17 cellular contexts compared by ENCODE assay signal in genomic region chr2:127142663-127143630, GRCh38. TPM values are rescaled to one million over a fixed set of nuclear protein-coding genes. Genes with fewer than 3 reads are reported as not detected.
DNase-seq lines count a peak whose midpoint lies in the region; ATAC-seq lines count a peak whose summit lies in the region.
"Had no signal": no experiment of that assay in that cellular context is flagged by ENCODE, and none has a peak within 500 bp of the region (broad histone marks: within the 10 kb centered on the region; RNA-seq: fewer than 3 reads in every experiment).

No MANE protein-coding gene starts in this region.

- no peaks in the 10 kb centered on the region for H3K9me3 Mint-ChIP-seq in dendritic cell treated with granulocyte-macrophage colony-stimulating factor and Interleukin-4, amounts not matched to agents 40 ng/mL and 50 ng/mL, for 4 days
- H3K9me3 Mint-ChIP-seq in activated T-helper 2 cell treated with anti-CD3 and anti-CD28 coated beads, Interferon-gamma antibody, Interleukin-2, Interleukin-4, amounts not matched to agents 10 μg/mL and 5 μg/mL and 100 μg/mL, durations not matched to agents 14 hours and 24 hours and 36 hours = no peaks in the 10 kb centered on the region
- H3K9me3 Mint-ChIP-seq in naive thymus-derived CD8-positive, alpha-beta T cell = no peaks in the 10 kb centered on the region

- intact Hi-C loops in dendritic cell treated with granulocyte-macrophage colony-stimulating factor and Interleukin-4, amounts not matched to agents 40 ng/mL and 50 ng/mL, for 4 days (cut with micrococcal nuclease) = no loop called here
- intact Hi-C loops in activated T-helper 2 cell treated with anti-CD3 and anti-CD28 coated beads, Interferon-gamma antibody, Interleukin-2, Interleukin-4, amounts not matched to agents 10 μg/mL and 5 μg/mL and 100 μg/mL, durations not matched to agents 14 hours and 24 hours and 36 hours (cut with micrococcal nuclease) = no loop called here

- peak; percentile 32 for DNase-seq in NCI-H82 (lab: John Stamatoyannopoulos, UW)
- no peak for DNase-seq in NCI-H82 treated with DMSO at 0.1 percent for 48 hours (lab: John Stamatoyannopoulos, UW; ENCODE audit: unreplicated experiment)
- peak; percentile 56 for DNase-seq in midbrain (lab: John Stamatoyannopoulos, UW)
- DNase-seq in NCI-H2171 (lab: John Stamatoyannopoulos, UW) = no peak
- DNase-seq in activated T-helper 2 cell treated with anti-CD3 and anti-CD28 coated beads, Interferon-gamma antibody, Interleukin-2, Interleukin-4, amounts not matched to agents 10 μg/mL and 5 μg/mL and 100 μg/mL, durations not matched to agents 14 hours and 24 hours and 36 hours (ENCODE audit: low spot score) = no peak
- no peak for DNase-seq in naive thymus-derived CD8-positive, alpha-beta T cell
- DNase-seq: activated CD8-positive, alpha-beta memory T cell treated with anti-CD3 and anti-CD28 coated beads, Interleukin-2, amount 10 ng/mL, durations not matched to agents 7 days and 5 days; Calu3; NCI-H1694; NCI-H524 treated with DMSO at 0.1 percent for 48 hours; sigmoid colon; T1000; thyroid gland had no signal

- H3K4me3 Mint-ChIP-seq in dendritic cell treated with granulocyte-macrophage colony-stimulating factor and Interleukin-4, amounts not matched to agents 40 ng/mL and 50 ng/mL, for 4 days = no peak overlapping the region
- H3K4me3 Mint-ChIP-seq in activated T-helper 2 cell treated with anti-CD3 and anti-CD28 coated beads, Interferon-gamma antibody, Interleukin-2, Interleukin-4, amounts not matched to agents 10 μg/mL and 5 μg/mL and 100 μg/mL, durations not matched to agents 14 hours and 24 hours and 36 hours (ENCODE audit: low read depth) = no peak overlapping the region
- no peak overlapping the region for H3K4me3 Mint-ChIP-seq in naive thymus-derived CD8-positive, alpha-beta T cell
- H3K4me3 Mint-ChIP-seq: activated CD8-positive, alpha-beta memory T cell treated with anti-CD3 and anti-CD28 coated beads, Interleukin-2, amount 10 ng/mL, durations not matched to agents 7 days and 5 days had no signal

- peak overlapping the region; percentile 91 for H3K27ac ChIP-seq in temporal lobe (ENCODE audit: low read depth, low read length)
- H3K27ac ChIP-seq: KMS-11, thyroid gland had no signal

- POLR2A ChIA-PET in naive thymus-derived CD8-positive, alpha-beta T cell (lab: Charles Lee) = no interaction called here

- H3K4me1 Mint-ChIP-seq in dendritic cell treated with granulocyte-macrophage colony-stimulating factor and Interleukin-4, amounts not matched to agents 40 ng/mL and 50 ng/mL, for 4 days (ENCODE audit: low read depth) = peaks cover 58% of the 10 kb centered on the region
- H3K4me1 Mint-ChIP-seq in activated T-helper 2 cell treated with anti-CD3 and anti-CD28 coated beads, Interferon-gamma antibody, Interleukin-2, Interleukin-4, amounts not matched to agents 10 μg/mL and 5 μg/mL and 100 μg/mL, durations not matched to agents 14 hours and 24 hours and 36 hours (ENCODE audit: low read depth) = peaks cover 3% of the 10 kb centered on the region
- peaks cover 0 to 5% (median 2%) of the 10 kb centered on the region in 4 donors for H3K4me1 Mint-ChIP-seq in naive thymus-derived CD8-positive, alpha-beta T cell
- H3K4me1 Mint-ChIP-seq: activated CD8-positive, alpha-beta memory T cell treated with anti-CD3 and anti-CD28 coated beads, Interleukin-2, amount 10 ng/mL, durations not matched to agents 7 days and 5 days had no signal

- ATAC-seq in naive thymus-derived CD8-positive, alpha-beta T cell = no peak
- ATAC-seq: activated CD8-positive, alpha-beta memory T cell treated with anti-CD3 and anti-CD28 coated beads, Interleukin-2, amount 10 ng/mL, durations not matched to agents 7 days and 5 days; activated naive CD4-positive, alpha-beta T cell treated with anti-CD3 and anti-CD28 coated beads, Interleukin-2, amount 50 U/mL, for 72 hours had no signal

- H3K27ac Mint-ChIP-seq in dendritic cell treated with granulocyte-macrophage colony-stimulating factor and Interleukin-4, amounts not matched to agents 40 ng/mL and 50 ng/mL, for 4 days = peak overlapping the region; percentile 71
- H3K27ac Mint-ChIP-seq in activated T-helper 2 cell treated with anti-CD3 and anti-CD28 coated beads, Interferon-gamma antibody, Interleukin-2, Interleukin-4, amounts not matched to agents 10 μg/mL and 5 μg/mL and 100 μg/mL, durations not matched to agents 14 hours and 24 hours and 36 hours = no peak overlapping the region
- H3K27ac Mint-ChIP-seq in naive thymus-derived CD8-positive, alpha-beta T cell = no peak overlapping the region
- H3K27ac Mint-ChIP-seq: activated CD8-positive, alpha-beta memory T cell treated with anti-CD3 and anti-CD28 coated beads, Interleukin-2, amount 10 ng/mL, durations not matched to agents 7 days and 5 days; activated naive CD4-positive, alpha-beta T cell treated with anti-CD3 and anti-CD28 coated beads, Interleukin-2, amount 50 U/mL, for 72 hours had no signal

- H3K27me3 Mint-ChIP-seq in dendritic cell treated with granulocyte-macrophage colony-stimulating factor and Interleukin-4, amounts not matched to agents 40 ng/mL and 50 ng/mL, for 4 days = peaks cover 27% of the 10 kb centered on the region
- peaks cover 16% of the 10 kb centered on the region for H3K27me3 Mint-ChIP-seq in activated T-helper 2 cell treated with anti-CD3 and anti-CD28 coated beads, Interferon-gamma antibody, Interleukin-2, Interleukin-4, amounts not matched to agents 10 μg/mL and 5 μg/mL and 100 μg/mL, durations not matched to agents 14 hours and 24 hours and 36 hours (ENCODE audit: low read depth)
- peaks cover 0 to 4% (median 0%) of the 10 kb centered on the region in 5 donors for H3K27me3 Mint-ChIP-seq in naive thymus-derived CD8-positive, alpha-beta T cell

- no peaks in the 10 kb centered on the region for H3K36me3 Mint-ChIP-seq in dendritic cell treated with granulocyte-macrophage colony-stimulating factor and Interleukin-4, amounts not matched to agents 40 ng/mL and 50 ng/mL, for 4 days (ENCODE audit: low read depth)
- no peaks in the 10 kb centered on the region for H3K36me3 Mint-ChIP-seq in activated T-helper 2 cell treated with anti-CD3 and anti-CD28 coated beads, Interferon-gamma antibody, Interleukin-2, Interleukin-4, amounts not matched to agents 10 μg/mL and 5 μg/mL and 100 μg/mL, durations not matched to agents 14 hours and 24 hours and 36 hours (ENCODE audit: low read depth)
- H3K36me3 Mint-ChIP-seq in naive thymus-derived CD8-positive, alpha-beta T cell = no peaks in the 10 kb centered on the region
- H3K36me3 Mint-ChIP-seq: activated CD8-positive, alpha-beta memory T cell treated with anti-CD3 and anti-CD28 coated beads, Interleukin-2, amount 10 ng/mL, durations not matched to agents 7 days and 5 days; activated naive CD4-positive, alpha-beta T cell treated with anti-CD3 and anti-CD28 coated beads, Interleukin-2, amount 50 U/mL, for 72 hours had no signal

RNA-seq across cellular contexts. Expression of gene BIN1, which starts 36.0 kb away (rescaled TPM):
- total RNA-seq in temporal lobe = 42.8 TPM
- 48.1 and 51.7 TPM in 2 replicates for total RNA-seq in activated T-helper 2 cell treated with anti-CD3 and anti-CD28 coated beads, Interferon-gamma antibody, Interleukin-2, Interleukin-4, amounts not matched to agents 10 μg/mL and 5 μg/mL and 100 μg/mL, durations not matched to agents 14 hours and 24 hours and 36 hours
- total RNA-seq in naive thymus-derived CD8-positive, alpha-beta T cell = 100 to 1,000 TPM; 130 to 132 TPM
- polyA plus RNA-seq in naive thymus-derived CD8-positive, alpha-beta T cell = 100 to 1,000 TPM; 156 to 189 (median 167) TPM

Comparison
In these comparisons a context has a peak if more than half of its experiments do, and no peak if none do; other contexts are left out.
1. DNase-seq: peak in NCI-H82 (single experiment) and midbrain (single experiment); none in NCI-H82 treated with DMSO at 0.1 percent for 48 hours (single experiment), NCI-H2171 (single experiment), activated T-helper 2 cell treated with anti-CD3 and anti-CD28 coated beads, Interferon-gamma antibody, Interleukin-2, Interleukin-4, amounts not matched to agents 10 μg/mL and 5 μg/mL and 100 μg/mL, durations not matched to agents 14 hours and 24 hours and 36 hours (single experiment) and naive thymus-derived CD8-positive, alpha-beta T cell (0 of 10).